In genomic region chr9:36572515-36573418, GRCh38 we compare ENCODE assay signal across 8 cellular contexts. TPM values are rescaled to one million over a fixed set of nuclear protein-coding genes. Genes with fewer than 3 reads are reported as not detected.
DNase-seq lines count a peak whose midpoint lies in the region; ATAC-seq and TF ChIP-seq lines count a peak whose summit lies in the region.

Gene MELK, plus strand, starts transcription at chr9:36572895. Its CDS starts 8,787 bp downstream, at chr9:36581682.

- WGBS in psoas muscle, 3 donors: 0 to 1% (median 0%) methylated on average over 71 to 74 of the region's 74 CpGs
- under 1% methylated on average over 74 of the region's 74 CpGs for WGBS in urinary bladder

- ATAC-seq in left ventricle myocardium superior (peak; percentile 99), psoas muscle (peak; percentile 94 to 100 (median 98))

- POLR2A ChIA-PET in HEK293T (lab: Yijun Ruan, JAX): interaction anchor here (0.7 kb wide), 1 partner anchor 166 kb away, joined by 3 read pairs; no protein-coding TSS in a partner anchor

- intact Hi-C loops in left ventricle myocardium superior (cut with micrococcal nuclease) (no loop called here), psoas muscle (cut with DNase I) (no loop called here)

- H3K36me3 ChIP-seq in psoas muscle (ENCODE audit: insufficient read depth in 1 of 2, low read depth in 1 of 2): no peaks in the 10 kb centered on the region
- H3K36me3 ChIP-seq in urinary bladder (ENCODE audit: insufficient read depth): peaks cover 3% of the 10 kb centered on the region

- H3K27ac ChIP-seq in psoas muscle (peak within 1 kb of the TSS; percentile 32), urinary bladder (ENCODE audit: low read depth) (no peak within 1 kb of the TSS)

- H3K4me1 ChIP-seq in psoas muscle (peaks cover 11% of the 10 kb centered on the region), urinary bladder (ENCODE audit: insufficient read depth) (no peaks in the 10 kb centered on the region)

- no peak for TF ChIP-seq CTCF in psoas muscle (IDR thresholded peaks at IDR 0.05)

- CTCF ChIA-PET in HEK293T (lab: Yijun Ruan, JAX): no interaction called here

- no peaks in the 10 kb centered on the region for H3K9me3 ChIP-seq in psoas muscle

- H3K27me3 ChIP-seq in psoas muscle (ENCODE audit: insufficient read depth in 3 of 3, low read length in 2 of 3): no peaks in the 10 kb centered on the region

- DNase-seq in HEK293T (ENCODE audit: extremely low spot score) (peak; percentile 90), NCI-H128 (lab: John Stamatoyannopoulos, UW; ENCODE audit: unreplicated experiment) (peak; percentile 65), T-helper 2 cell (peak; percentile 72 to 90 (median 78)), amygdala (lab: John Stamatoyannopoulos, UW) (peak in 54 of 56 donors; percentile 4 to 84 (median 50)), left ventricle myocardium superior (peak; percentile 90), psoas muscle (peak; percentile 86 to 88)

- H3K4me3 ChIP-seq in GM08714 (ENCODE audit: low read length) (peak within 1 kb of the TSS; percentile 96), psoas muscle (peak within 1 kb of the TSS; percentile 97), urinary bladder (ENCODE audit: low read depth, low read length) (peak within 1 kb of the TSS; percentile 80)

TF ChIP-seq in HEK293T, 16 proteins besides CTCF, POLR2A, EP300 and RAD21:
- no peak for TF ChIP-seq LEF1 (IDR thresholded peaks at IDR 0.05; ENCODE audit: borderline replicate concordance)

RNA-seq across cellular contexts. Expression of gene MELK, which starts in this region (rescaled TPM):
- total RNA-seq in left ventricle myocardium superior (0.64 TPM), psoas muscle (under 1 TPM in 3 of 4 donors, not detected in 1; 0.15 to 0.42 (median 0.17) TPM), urinary bladder (18.9 TPM)
- polyA plus RNA-seq in psoas muscle (under 1 TPM in 2 of 3 donors, not detected in 1; 0.18 to 0.21 TPM), urinary bladder (0.44 TPM)

Comparison
In these comparisons a context has a peak if more than half of its experiments do, and no peak if none do; other contexts are left out.
1. RNA of gene MELK (total RNA-seq): 18.9 TPM in urinary bladder (single experiment); 0.64 TPM in left ventricle myocardium superior (single experiment) and 0.15 to 0.42 TPM in psoas muscle; every median in the first group is over 10 times any median in the second.
2. Peak in DNase-seq and ATAC-seq in left ventricle myocardium superior; RNA of the gene not detected or under 1 TPM.
3. Peak in DNase-seq, ATAC-seq, H3K4me3 ChIP-seq and H3K27ac ChIP-seq in psoas muscle; RNA of the gene not detected or under 1 TPM.
4. Peak in every context shown above with its lines, with median percentiles within 50 percentile points of each other: H3K4me3 ChIP-seq and DNase-seq.